ENCODE assay signal across 8 cellular contexts in genomic region chr17:8156174-8156992, GRCh38. TPM values are rescaled to one million over a fixed set of nuclear protein-coding genes. Genes with fewer than 3 reads are reported as not detected.
DNase-seq lines count a peak whose midpoint lies in the region; ATAC-seq and TF ChIP-seq lines count a peak whose summit lies in the region.

No MANE protein-coding gene starts in this region.

- H3K4me1 ChIP-seq in SJSA1 (replicated peaks) (peaks cover 58% of the 10 kb centered on the region), thoracic aorta (ENCODE audit: control insufficient read depth in 1 of 2, low read depth in 2 of 2) (peaks cover 16 to 50% of the 10 kb centered on the region in 2 donors)

- peak overlapping the region; percentile 80 for H3K27ac ChIP-seq in SJSA1
- peak overlapping the region; percentile 100 for H3K27ac ChIP-seq in thoracic aorta

- H3K9me3 Mint-ChIP-seq in activated naive CD4-positive, alpha-beta T cell treated with anti-CD3 and anti-CD28 coated beads, Interleukin-2, amount 10 ng/mL, durations not matched to agents 7 days and 5 days: no peaks in the 10 kb centered on the region

- peaks cover 24% of the 10 kb centered on the region for H3K36me3 Mint-ChIP-seq in activated naive CD4-positive, alpha-beta T cell treated with anti-CD3 and anti-CD28 coated beads, Interleukin-2, amount 10 ng/mL, durations not matched to agents 7 days and 5 days

- no peaks in the 10 kb centered on the region for H3K27me3 Mint-ChIP-seq in activated naive CD4-positive, alpha-beta T cell treated with anti-CD3 and anti-CD28 coated beads, Interleukin-2, amount 10 ng/mL, durations not matched to agents 7 days and 5 days

- peak overlapping the region; percentile 48 for H3K4me3 ChIP-seq in SJSA1
- H3K4me3 ChIP-seq in thoracic aorta: peak overlapping the region; percentile 76

- peaks cover 32% of the 10 kb centered on the region for H3K36me3 ChIP-seq in SJSA1
- H3K36me3 ChIP-seq in thoracic aorta: no peaks in the 10 kb centered on the region

- DNase-seq in GM04504 (ENCODE audit: low read depth) (peak; percentile 100), HEK293T (ENCODE audit: extremely low spot score) (peak; percentile 90), MV-4-11 (lab: John Stamatoyannopoulos, UW) (peak; percentile 100), SJSA1 (ENCODE audit: low read depth in 1 of 2, low spot score in 2 of 2) (peak; percentile 100), glomerular endothelial cell (ENCODE audit: extremely low read depth, low read depth, low spot score) (peak; percentile 100), omental fat pad (ENCODE audit: low spot score) (peak; percentile 99), thoracic aorta (ENCODE audit: low spot score) (peak; percentile 100)
- DNase-seq in activated naive CD4-positive, alpha-beta T cell treated with anti-CD3 and anti-CD28 coated beads, Interleukin-2, amount 10 ng/mL, durations not matched to agents 7 days and 5 days: peak; percentile 100

- no peaks in the 10 kb centered on the region for H3K27me3 ChIP-seq in SJSA1 (replicated peaks)
- no peaks in the 10 kb centered on the region for H3K27me3 ChIP-seq in thoracic aorta (replicated peaks; ENCODE audit: insufficient read depth)

- ATAC-seq in omental fat pad (ENCODE audit: low FRiP score) (peak; percentile 80), thoracic aorta (ENCODE audit: insufficient number of reproducible peaks, low FRiP score, low read depth) (peak; percentile 71)

- CTCF ChIA-PET in HEK293T (lab: Yijun Ruan, JAX): interaction anchor here (0.6 to 1.1 kb wide), 4 partner anchors 19 to 36 kb away, joined by 3 to 4 read pairs (median 3); no protein-coding TSS in a partner anchor
- CTCF ChIA-PET in activated naive CD4-positive, alpha-beta T cell treated with anti-CD3 and anti-CD28 coated beads, Interleukin-2, amount 10 ng/mL, durations not matched to agents 7 days and 5 days (lab: Charles Lee): interaction anchor here (0.6 to 6.8 kb wide), 7 partner anchors 8 to 144 kb away, joined by 3 to 40 read pairs (median 3); no protein-coding TSS in a partner anchor

- H3K9me3 ChIP-seq in SJSA1 (replicated peaks): no peaks in the 10 kb centered on the region
- H3K9me3 ChIP-seq in thoracic aorta: no peaks in the 10 kb centered on the region

- H3K27ac Mint-ChIP-seq in activated naive CD4-positive, alpha-beta T cell treated with anti-CD3 and anti-CD28 coated beads, Interleukin-2, amount 10 ng/mL, durations not matched to agents 7 days and 5 days: no peak overlapping the region

- POLR2A ChIA-PET in HEK293T (lab: Yijun Ruan, JAX): interaction anchor here (0.6 to 2.8 kb wide), 26 partner anchors 8 to 139 kb away, joined by 3 to 27 read pairs (median 5); partner anchors contain the start of genes AURKB, BORCS6, CTC1 and HES7

- TF ChIP-seq CTCF in omental fat pad (IDR thresholded peaks at IDR 0.05) (no peak), thoracic aorta (IDR thresholded peaks at IDR 0.05) (no peak)

- H3K4me3 Mint-ChIP-seq in activated naive CD4-positive, alpha-beta T cell treated with anti-CD3 and anti-CD28 coated beads, Interleukin-2, amount 10 ng/mL, durations not matched to agents 7 days and 5 days: no peak overlapping the region

- H3K4me1 Mint-ChIP-seq in activated naive CD4-positive, alpha-beta T cell treated with anti-CD3 and anti-CD28 coated beads, Interleukin-2, amount 10 ng/mL, durations not matched to agents 7 days and 5 days: peaks cover 53% of the 10 kb centered on the region

TF ChIP-seq in HEK293T, 16 proteins besides CTCF, POLR2A, EP300 and RAD21:
- peak; percentile 97 for TF ChIP-seq PKNOX1 (IDR thresholded peaks at IDR 0.05)
- peak; percentile 99 for TF ChIP-seq L3MBTL2 (conservative IDR thresholded peaks at IDR 0.05)
- TF ChIP-seq FOXK2 (IDR thresholded peaks at IDR 0.05): no peak
- no peak for TF ChIP-seq FOXM1 (IDR thresholded peaks at IDR 0.05; ENCODE audit: borderline replicate concordance)

RNA-seq across cellular contexts. Expression of gene PER1, which starts 4.2 kb away (rescaled TPM):
- 1.0 and 8.3 TPM in 2 replicates for total RNA-seq in SJSA1 (2014; rRNA removed; shearing (Covaris generic))
- total RNA-seq in glomerular endothelial cell (12.5 and 23.7 TPM in 2 replicates), omental fat pad (100 to 1,000 TPM in 2 of 4 donors, 10 to 100 TPM in 2; 78.8 to 169 (median 122) TPM), thoracic aorta (100 to 1,000 TPM; 175 to 292 TPM)

RNA-seq across cellular contexts. Expression of gene VAMP2, which starts 6.4 kb away (rescaled TPM):
- 2.9 and 9.7 TPM in 2 replicates for total RNA-seq in SJSA1 (2014; rRNA removed; shearing (Covaris generic))
- total RNA-seq in glomerular endothelial cell: 10.6 and 13.2 TPM in 2 replicates
- total RNA-seq in omental fat pad: 10 to 100 TPM; 16.8 to 42.1 (median 21.2) TPM
- total RNA-seq in thoracic aorta: 10 to 100 TPM; 36.0 to 50.3 TPM

RNA-seq across cellular contexts. Expression of gene TMEM107, which starts 19.8 kb away (rescaled TPM):
- total RNA-seq in SJSA1 (2014; rRNA removed; shearing (Covaris generic)): 11.5 and 15.9 TPM in 2 replicates
- 24.9 and 25.5 TPM in 2 replicates for total RNA-seq in glomerular endothelial cell
- total RNA-seq in omental fat pad: 10 to 100 TPM; 10.9 to 78.4 (median 34.1) TPM
- total RNA-seq in thoracic aorta: 10 to 100 TPM in 1 of 2 donors, 1 to 10 TPM in 1; 8.4 to 32.1 TPM

RNA-seq across cellular contexts. Expression of gene HES7, which starts 32.5 kb away (rescaled TPM):
- not detected in 2 replicates for total RNA-seq in SJSA1 (2014; rRNA removed; shearing (Covaris generic))
- total RNA-seq in glomerular endothelial cell (not detected in 2 replicates), omental fat pad (under 1 TPM in 1 of 4 donors, not detected in 3; 0.46 TPM), thoracic aorta (not detected)

RNA-seq across cellular contexts. Expression of gene BORCS6, which starts 33.6 kb away (rescaled TPM):
- total RNA-seq in SJSA1 (2014; rRNA removed; shearing (Covaris generic)): 4.3 and 7.4 TPM in 2 replicates
- total RNA-seq in glomerular endothelial cell: 12.4 and 14.3 TPM in 2 replicates
- 1 to 10 TPM; 4.7 to 9.9 (median 6.7) TPM for total RNA-seq in omental fat pad
- 10 to 100 TPM; 11.9 to 13.8 TPM for total RNA-seq in thoracic aorta

Comparison
In these comparisons a context has a peak if more than half of its experiments do, and no peak if none do; other contexts are left out.
1. Peak in every context shown above with its lines: DNase-seq, ATAC-seq, H3K4me3 ChIP-seq and H3K27ac ChIP-seq.